In the genomic region with DNA sequence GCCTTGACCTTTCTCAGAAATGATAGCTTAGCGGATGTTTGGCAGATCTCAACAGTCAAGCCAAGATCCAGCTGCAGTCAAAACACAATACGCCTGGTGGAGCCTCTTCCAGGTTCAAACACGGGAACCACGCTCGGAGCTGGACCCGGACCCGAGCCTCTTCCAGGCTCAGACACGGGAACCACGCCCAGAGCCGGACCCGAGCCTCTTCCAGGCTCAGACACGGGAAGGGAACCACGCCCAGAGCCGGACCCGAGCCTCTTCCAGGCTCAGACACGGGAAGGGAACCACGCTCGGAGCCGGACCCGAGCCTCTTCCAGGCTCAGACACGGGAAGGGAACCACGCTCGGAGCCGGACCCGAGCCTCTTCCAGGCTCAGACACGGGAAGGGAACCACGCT, we compare ENCODE assay signal across 10 cellular contexts. TPM values are rescaled to one million over a fixed set of nuclear protein-coding genes. Genes with fewer than 3 reads are reported as not detected.
"Had no signal": no experiment of that assay in that cellular context is flagged by ENCODE, and none has a peak within 500 bp of the region (broad histone marks: within the 10 kb centered on the region; RNA-seq: fewer than 3 reads in every experiment).

No MANE protein-coding gene starts in this region.

RNA-seq across cellular contexts. Expression of a gene that starts 48.5 kb away (rescaled TPM):
- total RNA-seq: naive thymus-derived CD4-positive, alpha-beta T cell; naive thymus-derived CD8-positive, alpha-beta T cell; neural crest cell; occipital lobe; omental fat pad; osteoblast; osteocyte; progenitor cell of endocrine pancreas; sciatic nerve; smooth muscle cell had no signal
- polyA plus RNA-seq: naive thymus-derived CD4-positive, alpha-beta T cell; smooth muscle cell had no signal
